ENCODE assay signal across 8 cellular contexts in genomic region chr10:92239185-92239599, GRCh38. TPM values are rescaled to one million over a fixed set of nuclear protein-coding genes. Genes with fewer than 3 reads are reported as not detected.
DNase-seq lines count a peak whose midpoint lies in the region; ATAC-seq and TF ChIP-seq lines count a peak whose summit lies in the region.

No MANE protein-coding gene starts in this region.

- H3K36me3 ChIP-seq in IMR-90 (ENCODE audit: control insufficient read depth, insufficient read depth, low read length): no peaks in the 10 kb centered on the region

- no peak overlapping the region for H2AK5ac ChIP-seq in IMR-90 (ENCODE audit: low read depth, low read length)

- H3K9me3 ChIP-seq in AG04450 (ENCODE audit: control insufficient read depth, insufficient read depth, low read length): no peaks in the 10 kb centered on the region; the same call in 1 of the 2 replicates
- no peaks in the 10 kb centered on the region for H3K9me3 ChIP-seq in IMR-90 (ENCODE audit: control insufficient read depth, insufficient read depth, low read length)

- 5% methylated on average over 12 of the region's 27 CpGs; no CpG with 5 or more reads in 1 of the 2 experiments for WGBS in IMR-90 (ENCODE audit: extremely low coverage in 2 of 2, insufficient read length in 1 of 2), 2 experiments

- TF ChIP-seq CTCF in AG04450 (IDR thresholded peaks at IDR 0.05; ENCODE audit: low read depth, low read length) (no peak), IMR-90 (conservative IDR thresholded peaks at IDR 0.05; ENCODE audit: low read depth, low read length) (no peak)

- H3K4me3 ChIP-seq in AG04450 (ENCODE audit: low read depth, low read length) (peak overlapping the region; percentile 76), IMR-90 (ENCODE audit: insufficient read depth, low read depth, low read length) (peak overlapping the region; percentile 78)

- no peaks in the 10 kb centered on the region; a peak in 1 of 4 replicates for H3K79me1 ChIP-seq in IMR-90 (ENCODE audit: low read depth in 1 of 2, low read length in 2 of 2)

- H3K4me1 Mint-ChIP-seq in effector memory CD8-positive, alpha-beta T cell (ENCODE audit: low read depth in 2 of 2): peaks cover 29 to 39% of the 10 kb centered on the region in 2 donors
- H3K4me1 Mint-ChIP-seq in naive B cell: peaks cover 29 to 44% (median 38%) of the 10 kb centered on the region in 3 donors

- H3K14ac ChIP-seq in IMR-90 (replicated peaks; ENCODE audit: low read depth, low read length): no peak overlapping the region

- peak overlapping the region; percentile 87 for H2AFZ ChIP-seq in IMR-90 (replicated peaks; ENCODE audit: low read length, poor library complexity)

- no peak overlapping the region for H3K56ac ChIP-seq in IMR-90 (ENCODE audit: extremely low read depth, insufficient read depth, low read length)

- H4K5ac ChIP-seq in IMR-90 (ENCODE audit: low read depth, low read length): no peak overlapping the region

- CTCF ChIA-PET in AG04450 (lab: Charles Lee) (interaction anchor here (1.1 kb wide), 1 partner anchor 151 kb away, joined by 4 read pairs; no protein-coding TSS in a partner anchor), IMR-90 (lab: Yijun Ruan, JAX) (interaction anchor here (0.5 to 1.5 kb wide), 2 partner anchors 53 to 212 kb away, joined by 3 to 4 read pairs; no protein-coding TSS in a partner anchor)

- H2AK9ac ChIP-seq in IMR-90 (replicated peaks; ENCODE audit: low read depth, low read length, poor library complexity): no peak overlapping the region

- no peaks in the 10 kb centered on the region for H3K9me3 Mint-ChIP-seq in effector memory CD8-positive, alpha-beta T cell
- no peaks in the 10 kb centered on the region for H3K9me3 Mint-ChIP-seq in naive B cell

- no TSS peak for BruUV-seq in IMR-90 (replicated peaks; lab: Mats Ljungman, UMichigan)

- H3K9ac ChIP-seq in IMR-90 (ENCODE audit: low read depth, low read length): peak overlapping the region; percentile 17; the same call in 1 of the 2 replicates

- DNase-seq in AG04450 (ENCODE audit: low read depth, low spot score) (no peak), IMR-90 (no peak), naive B cell (no peak), iPS-NIHi7 (ENCODE audit: extremely low spot score) (no peak), SHP77 (lab: John Stamatoyannopoulos, UW) (no peak)
- no peak for DNase-seq in effector memory CD8-positive, alpha-beta T cell
- DNase-seq in stimulated activated CD4-positive, alpha-beta T cell treated with anti-CD3 and anti-CD28 coated beads, Interleukin-12 subunit alpha, Interleukin-12 subunit beta, amount 100 ng/mL, for 4 hours: no peak

- H3K18ac ChIP-seq in IMR-90 (ENCODE audit: low read depth, low read length): no peak overlapping the region

- H2BK120ac ChIP-seq in IMR-90 (ENCODE audit: low read depth, low read length): no peak overlapping the region

- no peaks in the 10 kb centered on the region for H3K27me3 ChIP-seq in AG04450 (ENCODE audit: control insufficient read depth, insufficient read depth, low read length)
- no peaks in the 10 kb centered on the region for H3K27me3 ChIP-seq in IMR-90 (ENCODE audit: control insufficient read depth, insufficient read depth, low read length)

- H3K4ac ChIP-seq in IMR-90 (ENCODE audit: low read depth, low read length): no peak overlapping the region

- H3K27ac ChIP-seq in AG04450 (ENCODE audit: low read depth, low read length) (no peak overlapping the region), IMR-90 (ENCODE audit: insufficient read depth, low read length) (no peak overlapping the region)

- peaks cover 3% of the 10 kb centered on the region for H3K36me3 Mint-ChIP-seq in effector memory CD8-positive, alpha-beta T cell (ENCODE audit: insufficient read depth)
- no peaks in the 10 kb centered on the region for H3K36me3 Mint-ChIP-seq in naive B cell

- no peaks in the 10 kb centered on the region for H4K20me1 ChIP-seq in IMR-90 (ENCODE audit: insufficient read depth, low read length)

- H2BK5ac ChIP-seq in IMR-90 (ENCODE audit: low read depth, low read length, poor library complexity, severe bottlenecking): no peak overlapping the region

- H4K91ac ChIP-seq in IMR-90 (ENCODE audit: insufficient read depth, low read depth, low read length): no peak overlapping the region

- no peak for TF ChIP-seq POLR2A in IMR-90 (IDR thresholded peaks at IDR 0.05; ENCODE audit: low read depth, low read length)

- peak overlapping the region; percentile 76 for H3K4me2 ChIP-seq in IMR-90 (ENCODE audit: low read depth, low read length)

- POLR2A ChIA-PET in AG04450 (lab: Yijun Ruan, JAX): interaction anchor here (0.6 to 1.2 kb wide), 3 partner anchors 13 to 51 kb away, joined by 3 to 5 read pairs (median 4); partner anchors contain the start of genes CPEB3 and MARCHF5
- POLR2A ChIA-PET in IMR-90 (lab: Charles Lee; ENCODE audit: unreplicated experiment): no interaction called here

- intact Hi-C loops in IMR-90 (cut with micrococcal nuclease): no loop called here

- no peak for TF ChIP-seq RAD21 in IMR-90 (IDR thresholded peaks at IDR 0.05; ENCODE audit: low read length)

- in situ Hi-C loops in IMR-90 (cut with MboI; ENCODE audit: low sequenced_read_pairs): no loop called here

- peaks cover 2% of the 10 kb centered on the region; the same call in 1 of the 2 replicates for H3K4me1 ChIP-seq in IMR-90 (ENCODE audit: control insufficient read depth, insufficient read depth, low read length)

- dilution Hi-C loops in IMR-90 (cut with HindIII; ENCODE audit: low sequenced_read_pairs, unreplicated experiment): no loop called here

- peak overlapping the region; percentile 33; the same call in 1 of the 2 replicates for H3K23ac ChIP-seq in IMR-90 (ENCODE audit: low read depth, low read length)

- no peaks in the 10 kb centered on the region for H3K9me1 ChIP-seq in IMR-90 (ENCODE audit: insufficient read depth, low read length)

- H3K4me3 Mint-ChIP-seq in effector memory CD8-positive, alpha-beta T cell: peak overlapping the region; percentile 80 to 94
- H3K4me3 Mint-ChIP-seq in naive B cell: peak overlapping the region; percentile 78 to 99 (median 92)

- no peak overlapping the region for H2BK15ac ChIP-seq in IMR-90 (ENCODE audit: low read depth, low read length)

- H4K8ac ChIP-seq in IMR-90 (ENCODE audit: low read depth in 2 of 2, low read length in 2 of 2): no peak overlapping the region

- H3K27ac Mint-ChIP-seq in effector memory CD8-positive, alpha-beta T cell: peak overlapping the region; percentile 83 to 86
- peak overlapping the region in 4 of 6 donors; percentile 47 to 92 (median 58) for H3K27ac Mint-ChIP-seq in naive B cell

- no peak overlapping the region for H2BK20ac ChIP-seq in IMR-90 (ENCODE audit: low read depth, low read length)

- ATAC-seq in IMR-90 (ENCODE audit: low read depth) (no peak; the same call in 1 of the 2 replicates), naive B cell (ENCODE audit: low read depth in 2 of 2) (no peak), HG03457 (IDR thresholded peaks at IDR 0.05; ENCODE audit: unreplicated experiment) (no peak)
- no peak for ATAC-seq in effector memory CD8-positive, alpha-beta T cell (replicated peaks)

- no peaks in the 10 kb centered on the region for H3K27me3 Mint-ChIP-seq in effector memory CD8-positive, alpha-beta T cell
- H3K27me3 Mint-ChIP-seq in naive B cell: no peaks in the 10 kb centered on the region

TF ChIP-seq in IMR-90, 13 proteins besides CTCF, POLR2A, EP300 and RAD21:
- TF ChIP-seq USF2 (IDR thresholded peaks at IDR 0.05; ENCODE audit: low read depth, low read length) (no peak), RCOR1 (IDR thresholded peaks at IDR 0.05; ENCODE audit: insufficient replicate concordance, low read length) (no peak), RFX5 (IDR thresholded peaks at IDR 0.05; ENCODE audit: low read depth, low read length) (no peak), MAZ (IDR thresholded peaks at IDR 0.05; ENCODE audit: borderline replicate concordance, low read depth, low read length) (no peak), BHLHE40 (IDR thresholded peaks at IDR 0.05; ENCODE audit: low read depth, low read length) (no peak), MXI1 (IDR thresholded peaks at IDR 0.05; ENCODE audit: borderline replicate concordance, low read depth, low read length) (no peak)

RNA-seq across cellular contexts. Expression of gene CPEB3, which starts 51.7 kb away (rescaled TPM):
- polyA plus RNA-seq in AG04450 (2011; rRNA removed) (0.36 TPM in 2 replicates), IMR-90 (2012; rRNA removed) (0.26 and 0.36 TPM in 2 replicates), naive B cell (ENCODE audit: low read depth in 6 of 6) (1 to 10 TPM; 1.0 to 2.8 (median 2.4) TPM)
- polyA minus RNA-seq in AG04450 (2011; rRNA and poly(A)+ RNA removed): 0.74 and 0.78 TPM in 2 replicates
- total RNA-seq in IMR-90 (2012; rRNA removed): 0.18 and 0.28 TPM in 2 replicates
- polyA plus RNA-seq in IMR-90 (2012; cell fraction: cytosol; rRNA removed): 0.13 and 0.21 TPM in 2 replicates
- 0.69 and 0.72 TPM in 2 replicates for polyA plus RNA-seq in IMR-90 (2012; cell fraction: nucleus; rRNA removed; ENCODE audit: low replicate concordance)

RNA-seq across cellular contexts. Expression of gene MARCHF5, which starts 51.8 kb away (rescaled TPM):
- 26.3 and 34.9 TPM in 2 replicates for polyA plus RNA-seq in AG04450 (2011; rRNA removed)
- 12.8 and 21.7 TPM in 2 replicates for polyA minus RNA-seq in AG04450 (2011; rRNA and poly(A)+ RNA removed)
- total RNA-seq in IMR-90 (2012; rRNA removed): 14.9 and 20.8 TPM in 2 replicates
- polyA plus RNA-seq in IMR-90 (2012; rRNA removed): 20.3 and 30.0 TPM in 2 replicates
- 5.3 and 8.8 TPM in 2 replicates for polyA plus RNA-seq in IMR-90 (2012; cell fraction: cytosol; rRNA removed)
- polyA plus RNA-seq in IMR-90 (2012; cell fraction: nucleus; rRNA removed; ENCODE audit: low replicate concordance): 7.7 and 26.0 TPM in 2 replicates
- polyA plus RNA-seq in naive B cell (ENCODE audit: low read depth in 6 of 6): 10 to 100 TPM; 21.7 to 34.7 (median 29.3) TPM
